ENCODE assay signal across 16 cellular contexts in the genomic region with DNA sequence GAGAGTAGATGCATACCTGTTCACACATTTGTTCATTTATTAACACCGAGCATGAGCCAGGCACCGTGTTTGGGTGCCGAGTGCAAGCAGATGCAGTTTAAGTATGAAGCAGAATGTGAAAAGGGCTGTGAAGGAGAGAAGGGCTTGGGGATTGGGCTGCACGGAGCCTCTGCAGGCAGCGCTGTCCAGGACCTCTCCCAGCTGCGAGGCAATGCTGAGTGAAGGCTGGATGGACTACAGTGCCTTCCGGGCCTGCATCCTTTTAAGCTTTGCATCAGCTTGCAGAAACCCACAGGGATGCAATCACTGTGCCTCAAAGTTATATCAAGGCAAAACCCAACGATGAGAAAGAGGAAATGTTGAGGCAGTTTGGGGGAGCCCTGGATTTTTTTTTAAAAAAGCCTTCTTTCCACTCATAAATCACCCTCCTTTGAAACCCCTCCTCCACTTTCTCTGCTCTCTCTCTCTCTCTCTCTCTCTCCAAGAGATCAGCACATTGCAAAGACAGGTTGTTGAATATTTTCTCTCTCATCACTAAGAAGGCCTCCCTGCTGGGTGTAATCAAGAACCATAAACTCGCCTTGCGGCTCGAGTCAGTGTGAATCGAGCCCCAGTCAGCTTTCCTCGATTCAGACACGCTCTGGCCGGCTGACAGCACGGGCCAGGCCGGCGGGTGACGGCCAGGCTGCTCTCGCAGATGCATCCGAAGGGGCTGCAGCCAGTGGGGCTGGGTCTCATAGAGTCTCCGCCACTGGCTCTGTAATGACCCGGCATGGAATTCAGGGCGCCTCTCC.
"Had no signal": no experiment of that assay in that cellular context is flagged by ENCODE, and none has a peak within 500 bp of the region (broad histone marks: within the 10 kb centered on the region; RNA-seq: fewer than 3 reads in every experiment).

No MANE protein-coding gene starts in this region.

- H3K27ac Mint-ChIP-seq: activated CD4-positive, alpha-beta memory T cell treated with anti-CD3 and anti-CD28 coated beads for 36 hours; activated CD4-positive, alpha-beta T cell treated with anti-CD3 and anti-CD28 coated beads for 36 hours; activated naive CD8-positive, alpha-beta T cell treated with anti-CD3 and anti-CD28 coated beads for 36 hours; activated T-helper 17 cell treated with anti-CD3 and anti-CD28 coated beads, Interleukin-2, amount 50 U/mL, for 72 hours; naive thymus-derived CD8-positive, alpha-beta T cell; stimulated activated naive B cell treated with anti-CD40 and anti-IgM and Interleukin-4, amounts not matched to agents 10 μg/mL and 1 μg/mL and 100 μg/mL, for 72 hours had no signal

- DNase-seq: activated CD4-positive, alpha-beta memory T cell treated with anti-CD3 and anti-CD28 coated beads for 36 hours; activated CD4-positive, alpha-beta T cell treated with anti-CD3 and anti-CD28 coated beads for 36 hours; activated naive CD4-positive, alpha-beta T cell; activated naive CD8-positive, alpha-beta T cell treated with anti-CD3 and anti-CD28 coated beads for 36 hours; amniotic stem cell; gastrocnemius medialis; heart right ventricle; lower lobe of right lung; naive thymus-derived CD8-positive, alpha-beta T cell; occipital lobe; spleen; stimulated activated naive B cell treated with anti-CD40 and anti-IgM and Interleukin-4, amounts not matched to agents 10 μg/mL and 1 μg/mL and 100 μg/mL, for 72 hours; SW 1271; thyroid gland had no signal

- H3K4me3 Mint-ChIP-seq: activated CD4-positive, alpha-beta memory T cell treated with anti-CD3 and anti-CD28 coated beads for 36 hours; activated CD4-positive, alpha-beta T cell treated with anti-CD3 and anti-CD28 coated beads for 36 hours; activated naive CD8-positive, alpha-beta T cell treated with anti-CD3 and anti-CD28 coated beads for 36 hours; activated T-helper 17 cell treated with anti-CD3 and anti-CD28 coated beads, Interleukin-2, amount 50 U/mL, for 72 hours; naive thymus-derived CD8-positive, alpha-beta T cell; stimulated activated naive B cell treated with anti-CD40 and anti-IgM and Interleukin-4, amounts not matched to agents 10 μg/mL and 1 μg/mL and 100 μg/mL, for 72 hours had no signal

- H3K27ac ChIP-seq: cardiac muscle cell, gastrocnemius medialis, heart right ventricle, lower lobe of right lung, spleen, thyroid gland had no signal

- H3K27me3 ChIP-seq: cardiac muscle cell, thyroid gland had no signal

- H3K36me3 ChIP-seq: cardiac muscle cell, gastrocnemius medialis, heart right ventricle, lower lobe of right lung, spleen, thyroid gland had no signal

- H3K9me3 Mint-ChIP-seq: activated CD4-positive, alpha-beta memory T cell treated with anti-CD3 and anti-CD28 coated beads for 36 hours; activated naive CD8-positive, alpha-beta T cell treated with anti-CD3 and anti-CD28 coated beads for 36 hours; activated T-helper 17 cell treated with anti-CD3 and anti-CD28 coated beads, Interleukin-2, amount 50 U/mL, for 72 hours; naive thymus-derived CD8-positive, alpha-beta T cell; stimulated activated naive B cell treated with anti-CD40 and anti-IgM and Interleukin-4, amounts not matched to agents 10 μg/mL and 1 μg/mL and 100 μg/mL, for 72 hours had no signal

- H3K4me3 ChIP-seq: cardiac muscle cell, gastrocnemius medialis, heart right ventricle, lower lobe of right lung, spleen, thyroid gland had no signal

- H3K36me3 Mint-ChIP-seq: activated CD4-positive, alpha-beta memory T cell treated with anti-CD3 and anti-CD28 coated beads for 36 hours; activated naive CD8-positive, alpha-beta T cell treated with anti-CD3 and anti-CD28 coated beads for 36 hours; naive thymus-derived CD8-positive, alpha-beta T cell; stimulated activated naive B cell treated with anti-CD40 and anti-IgM and Interleukin-4, amounts not matched to agents 10 μg/mL and 1 μg/mL and 100 μg/mL, for 72 hours had no signal

- H3K9me3 ChIP-seq: gastrocnemius medialis, heart right ventricle, lower lobe of right lung, spleen, thyroid gland had no signal

- ATAC-seq: activated CD4-positive, alpha-beta T cell treated with anti-CD3 and anti-CD28 coated beads for 36 hours; activated T-helper 17 cell treated with anti-CD3 and anti-CD28 coated beads, Interleukin-2, amount 50 U/mL, for 72 hours; gastrocnemius medialis; heart right ventricle; lower lobe of right lung; naive thymus-derived CD8-positive, alpha-beta T cell; stimulated activated naive B cell treated with anti-CD40 and anti-IgM and Interleukin-4, amounts not matched to agents 10 μg/mL and 1 μg/mL and 100 μg/mL, for 72 hours had no signal

- H3K4me1 Mint-ChIP-seq: activated T-helper 17 cell treated with anti-CD3 and anti-CD28 coated beads, Interleukin-2, amount 50 U/mL, for 72 hours had no signal
